Comparison of ENCODE assay signal across 3 cellular contexts in the genomic region with DNA sequence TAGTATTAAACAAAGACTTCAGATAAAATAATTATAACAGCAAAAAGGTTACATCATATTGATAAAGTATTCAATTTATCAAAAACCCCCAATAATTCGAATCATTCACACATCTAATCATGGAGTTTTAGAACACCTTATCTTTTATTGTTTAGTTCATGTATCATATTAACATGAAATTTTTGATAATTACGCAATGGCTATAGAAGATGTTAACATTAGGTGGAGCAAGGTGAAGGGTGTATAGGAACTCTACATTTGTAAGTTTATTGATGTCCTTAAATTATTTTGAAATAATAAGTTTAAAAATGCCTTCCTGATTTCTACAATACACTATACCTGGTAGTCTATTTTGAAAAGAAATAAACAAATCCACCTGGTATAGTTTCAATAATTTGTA.
TF ChIP-seq lines count a peak whose summit lies in the region.

No MANE protein-coding gene starts in this region.

TF ChIP-seq in HepG2, 621 proteins besides CTCF, POLR2A, EP300 and RAD21:
- peak; percentile 25; the same call in 1 of the 2 replicates for TF ChIP-seq CEBPB (IDR thresholded peaks at IDR 0.05; ENCODE audit: borderline replicate concordance, low read depth, low read length)
- TF ChIP-seq THAP11 (CRISPR knock-in tag; IDR thresholded peaks at IDR 0.05) = no peak

TF ChIP-seq in IMR-90, 13 proteins besides CTCF, POLR2A, EP300 and RAD21:
- no peak for TF ChIP-seq SMC3 (IDR thresholded peaks at IDR 0.05; ENCODE audit: low read depth, low read length)
- TF ChIP-seq MAFK (IDR thresholded peaks at IDR 0.05; ENCODE audit: low read depth, low read length) = no peak
- TF ChIP-seq CEBPB (IDR thresholded peaks at IDR 0.05; ENCODE audit: low read depth, low read length) = peak; percentile 76

TF ChIP-seq in K562, 482 proteins besides CTCF, POLR2A, EP300 and RAD21:
- TF ChIP-seq, protein P1, sequence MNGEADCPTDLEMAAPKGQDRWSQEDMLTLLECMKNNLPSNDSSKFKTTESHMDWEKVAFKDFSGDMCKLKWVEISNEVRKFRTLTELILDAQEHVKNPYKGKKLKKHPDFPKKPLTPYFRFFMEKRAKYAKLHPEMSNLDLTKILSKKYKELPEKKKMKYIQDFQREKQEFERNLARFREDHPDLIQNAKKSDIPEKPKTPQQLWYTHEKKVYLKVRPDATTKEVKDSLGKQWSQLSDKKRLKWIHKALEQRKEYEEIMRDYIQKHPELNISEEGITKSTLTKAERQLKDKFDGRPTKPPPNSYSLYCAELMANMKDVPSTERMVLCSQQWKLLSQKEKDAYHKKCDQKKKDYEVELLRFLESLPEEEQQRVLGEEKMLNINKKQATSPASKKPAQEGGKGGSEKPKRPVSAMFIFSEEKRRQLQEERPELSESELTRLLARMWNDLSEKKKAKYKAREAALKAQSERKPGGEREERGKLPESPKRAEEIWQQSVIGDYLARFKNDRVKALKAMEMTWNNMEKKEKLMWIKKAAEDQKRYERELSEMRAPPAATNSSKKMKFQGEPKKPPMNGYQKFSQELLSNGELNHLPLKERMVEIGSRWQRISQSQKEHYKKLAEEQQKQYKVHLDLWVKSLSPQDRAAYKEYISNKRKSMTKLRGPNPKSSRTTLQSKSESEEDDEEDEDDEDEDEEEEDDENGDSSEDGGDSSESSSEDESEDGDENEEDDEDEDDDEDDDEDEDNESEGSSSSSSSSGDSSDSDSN (IDR thresholded peaks at IDR 0.05; ENCODE audit: borderline replicate concordance in 1 of 2, low read depth in 2 of 2, low read length in 2 of 2) = no peak
- TF ChIP-seq CEBPG (CRISPR knock-in tag; IDR thresholded peaks at IDR 0.05) = no peak
- peak in 1 of 2 experiments; percentile 62; a peak in 2 of 4 replicates for TF ChIP-seq CEBPG (tag; conservative IDR thresholded peaks at IDR 0.05 in 1 of 2, IDR thresholded peaks at IDR 0.05 in 1 of 2)
- TF ChIP-seq CEBPB (tag; IDR thresholded peaks at IDR 0.05) = 0 out of 2 replicates have a peak, but pooled peaks have one; percentile 9
